In genomic region chr5:174552428-174552827, GRCh38 we compare ENCODE assay signal across 21 cellular contexts.
DNase-seq lines count a peak whose midpoint lies in the region; ATAC-seq and TF ChIP-seq lines count a peak whose summit lies in the region.
"Had no signal": no experiment of that assay in that cellular context is flagged by ENCODE, and none has a peak within 500 bp of the region (broad histone marks: within the 10 kb centered on the region; RNA-seq: fewer than 3 reads in every experiment).

No MANE protein-coding gene starts in this region.

- H3K9me3 ChIP-seq in heart right ventricle, result no peaks in the 10 kb centered on the region
- no peaks in the 10 kb centered on the region for H3K9me3 ChIP-seq in Karpas-422 (ENCODE audit: low read length)
- no peaks in the 10 kb centered on the region for H3K9me3 ChIP-seq in endodermal cell (ENCODE audit: control insufficient read depth, low read length)
- H3K9me3 ChIP-seq in stomach, result no peaks in the 10 kb centered on the region
- H3K9me3 ChIP-seq: SJCRH30 had no signal

- no peaks in the 10 kb centered on the region for H3K9me2 ChIP-seq in Karpas-422 (replicated peaks; ENCODE audit: insufficient read depth, low read length)

- H3K27me3 ChIP-seq in heart right ventricle (peaks cover 0 to 20% (median 4%) of the 10 kb centered on the region in 7 donors), Karpas-422 (ENCODE audit: low read length) (no peaks in the 10 kb centered on the region), endodermal cell (ENCODE audit: control insufficient read depth, insufficient read depth, low read length, poor library complexity, severe bottlenecking) (peaks cover 25% of the 10 kb centered on the region), stomach (peaks cover 0 to 10% (median 0%) of the 10 kb centered on the region in 3 donors)
- H3K27me3 ChIP-seq: SJCRH30 had no signal

- H3K4me1 ChIP-seq in heart right ventricle (no peaks in the 10 kb centered on the region), Karpas-422 (ENCODE audit: low read length) (no peaks in the 10 kb centered on the region), endodermal cell (ENCODE audit: control insufficient read depth, insufficient read depth, low read length) (no peaks in the 10 kb centered on the region), stomach (no peaks in the 10 kb centered on the region)

- ATAC-seq in heart right ventricle (no peak), HG02798 (IDR thresholded peaks at IDR 0.05; ENCODE audit: poor library complexity, unreplicated experiment) (no peak)
- ATAC-seq: Right ventricle myocardium inferior had no signal

- peaks cover 25% of the 10 kb centered on the region for H3K27me3 Mint-ChIP-seq in endodermal cell (ENCODE audit: insufficient read depth)

- no peak overlapping the region for H3K9ac ChIP-seq in Karpas-422 (ENCODE audit: low read length)
- H3K9ac ChIP-seq in endodermal cell (ENCODE audit: extremely low read depth, low read length, poor library complexity, severe bottlenecking), result no peak overlapping the region

- no peak overlapping the region for H3K4me2 ChIP-seq in Karpas-422 (ENCODE audit: low read depth, low read length, poor library complexity, severe bottlenecking)
- H3K4me2 ChIP-seq: PC-9 had no signal

- peaks cover 3% of the 10 kb centered on the region for H3K9me3 Mint-ChIP-seq in endodermal cell

- H3K4me1 Mint-ChIP-seq in endodermal cell, result peaks cover 7% of the 10 kb centered on the region

- no peak overlapping the region for H3K4me3 Mint-ChIP-seq in endodermal cell
- H3K4me3 Mint-ChIP-seq: HFFc6 had no signal

- no peaks in the 10 kb centered on the region for H3K79me2 ChIP-seq in Karpas-422 (ENCODE audit: low read length)

- no peak overlapping the region for H2AFZ ChIP-seq in Karpas-422 (ENCODE audit: low read length)
- H2AFZ ChIP-seq: PC-9 had no signal

- no peak overlapping the region for H3K4me3 ChIP-seq in heart right ventricle
- no peak overlapping the region for H3K4me3 ChIP-seq in Karpas-422 (ENCODE audit: low read length)
- no peak overlapping the region for H3K4me3 ChIP-seq in endodermal cell (ENCODE audit: low read length)
- H3K4me3 ChIP-seq in stomach, result no peak overlapping the region
- H3K4me3 ChIP-seq: PC-9, SJCRH30 had no signal

- no peak for TF ChIP-seq EP300 in stomach (IDR thresholded peaks at IDR 0.05)

- no peaks in the 10 kb centered on the region for H4K20me1 ChIP-seq in Karpas-422 (ENCODE audit: insufficient read depth, low read depth, low read length)

- 73 to 78% methylated on average over 8 of the region's 8 CpGs for WGBS in heart right ventricle, 2 donors
- WGBS in endodermal cell (ENCODE audit: insufficient coverage in 1 of 2, insufficient read length in 1 of 2), 2 experiments, result 82 to 93% methylated on average over 7 to 8 of the region's 8 CpGs
- 78 to 87% (median 82%) methylated on average over 8 of the region's 8 CpGs for WGBS in stomach, 5 donors

- TF ChIP-seq POLR2A in stomach (IDR thresholded peaks at IDR 0.05), result no peak

- H3K27ac Mint-ChIP-seq in endodermal cell, result no peak overlapping the region
- H3K27ac Mint-ChIP-seq: HFFc6 had no signal

- DNase-seq in cardiac septum (ENCODE audit: low spot score) (peak; percentile 51), heart right ventricle (no peak), Karpas-422 (peak; percentile 34), endodermal cell (peak; percentile 67), stomach (no peak)
- no peak for DNase-seq in stimulated activated CD4-positive, alpha-beta T cell treated with anti-CD3 and anti-CD28 coated beads, Interleukin-4, amount 100 ng/mL, for 24 hours
- DNase-seq: 8988T, ACHN, Calu3, DMS153, DND-41, HFFc6, NCI-H1105 treated with DMSO at 0.1 percent for 48 hours, NCI-H2029, NCI-H446, NCI-H524 treated with DMSO at 0.1 percent for 48 hours, NCI-H774, PC-9, SJCRH30 had no signal

- no peaks in the 10 kb centered on the region for H3K36me3 ChIP-seq in heart right ventricle
- no peaks in the 10 kb centered on the region for H3K36me3 ChIP-seq in Karpas-422 (ENCODE audit: insufficient read depth, low read length)
- no peaks in the 10 kb centered on the region for H3K36me3 ChIP-seq in endodermal cell (ENCODE audit: control insufficient read depth, insufficient read depth, low read length)
- no peaks in the 10 kb centered on the region for H3K36me3 ChIP-seq in stomach
- H3K36me3 ChIP-seq: SJCRH30 had no signal

- intact Hi-C loops in cardiac septum (cut with DNase I), result no loop called here
- intact Hi-C loops in heart right ventricle (cut with DNase I), result no loop called here
- intact Hi-C loops in stomach (cut with DNase I; ENCODE audit: low total_unique reads), result no loop called here

- no peak overlapping the region for H3K27ac ChIP-seq in heart right ventricle
- no peak overlapping the region for H3K27ac ChIP-seq in Karpas-422 (ENCODE audit: low read length)
- H3K27ac ChIP-seq in endodermal cell (ENCODE audit: low read depth, low read length), result no peak overlapping the region
- H3K27ac ChIP-seq in stomach, result no peak overlapping the region
- H3K27ac ChIP-seq: PC-9, SJCRH30 had no signal

- no peaks in the 10 kb centered on the region for H3K36me3 Mint-ChIP-seq in endodermal cell (ENCODE audit: low read depth)

- no peak for TF ChIP-seq CTCF in heart right ventricle (IDR thresholded peaks at IDR 0.05)
- TF ChIP-seq CTCF in endodermal cell (conservative IDR thresholded peaks at IDR 0.05), result peak; percentile 53
- no peak for TF ChIP-seq CTCF in stomach (IDR thresholded peaks at IDR 0.05)

Comparison
In these comparisons a context has a peak if more than half of its experiments do, and no peak if none do; other contexts are left out.
1. DNase-seq: peak in cardiac septum (single experiment), Karpas-422 (single experiment) and endodermal cell (single experiment); none in heart right ventricle (0 of 2), stomach (single experiment) and stimulated activated CD4-positive, alpha-beta T cell treated with anti-CD3 and anti-CD28 coated beads, Interleukin-4, amount 100 ng/mL, for 24 hours (single experiment).